In genomic region chr9:35152926-35153325, GRCh38 we compare ENCODE assay signal across 21 cellular contexts. TPM values are rescaled to one million over a fixed set of nuclear protein-coding genes. Genes with fewer than 3 reads are reported as not detected.
DNase-seq lines count a peak whose midpoint lies in the region; ATAC-seq and TF ChIP-seq lines count a peak whose summit lies in the region.
"Had no signal": no experiment of that assay in that cellular context is flagged by ENCODE, and none has a peak within 500 bp of the region (broad histone marks: within the 10 kb centered on the region; RNA-seq: fewer than 3 reads in every experiment).

No MANE protein-coding gene starts in this region.

- H3K27ac ChIP-seq in PC-3 (ENCODE audit: low read length) (no peak overlapping the region), esophagus (ENCODE audit: low read depth in 2 of 2, low read length in 1 of 2) (peak overlapping the region; percentile 4 to 27), trophoblast cell (ENCODE audit: low read depth, low read length) (no peak overlapping the region)
- H3K27ac ChIP-seq: 22Rv1; A549; BLaER1 treated with 17β-estradiol and CSF1 and Interleukin-3, amounts not matched to agents 10 nM and 100 nM had no signal

- H3K79me2 ChIP-seq in PC-3 (ENCODE audit: low read length) = no peaks in the 10 kb centered on the region
- no peaks in the 10 kb centered on the region for H3K79me2 ChIP-seq in trophoblast cell (ENCODE audit: control insufficient read depth, insufficient read depth, low read length, poor library complexity)

- no peaks in the 10 kb centered on the region for H3K27me3 ChIP-seq in PC-3 (ENCODE audit: low read length)
- H3K27me3 ChIP-seq in esophagus (ENCODE audit: control insufficient read depth in 1 of 2, insufficient read depth in 2 of 2, low read length in 2 of 2) = no peaks in the 10 kb centered on the region
- no peaks in the 10 kb centered on the region for H3K27me3 ChIP-seq in trophoblast cell (ENCODE audit: insufficient read depth, low read length)
- H3K27me3 ChIP-seq: BLaER1 treated with 17β-estradiol and CSF1 and Interleukin-3, amounts not matched to agents 10 nM and 100 nM had no signal

- no peak overlapping the region for H2BK12ac ChIP-seq in trophoblast cell (ENCODE audit: low read length)

- H3K36me3 ChIP-seq in PC-3 (ENCODE audit: low read depth, low read length) = no peaks in the 10 kb centered on the region; the same call in 1 of the 2 replicates
- H3K36me3 ChIP-seq in esophagus (ENCODE audit: control insufficient read depth in 2 of 2, insufficient read depth in 2 of 2, low read length in 1 of 2) = no peaks in the 10 kb centered on the region
- no peaks in the 10 kb centered on the region for H3K36me3 ChIP-seq in trophoblast cell (ENCODE audit: control insufficient read depth in 1 of 2, insufficient read depth in 2 of 2, low read length in 2 of 2)
- H3K36me3 ChIP-seq: BLaER1 treated with 17β-estradiol and CSF1 and Interleukin-3, amounts not matched to agents 10 nM and 100 nM had no signal

- no peak overlapping the region for H4K8ac ChIP-seq in trophoblast cell (ENCODE audit: low read depth, low read length)

- no peak; the same call in 1 of the 2 replicates for ATAC-seq in PC-3
- ATAC-seq: A549, GM12878 had no signal

- H3K4me2 ChIP-seq in PC-3 (ENCODE audit: low read length) = no peak overlapping the region
- H3K4me2 ChIP-seq in trophoblast cell (ENCODE audit: low read length) = no peak overlapping the region
- H3K4me2 ChIP-seq: A549; BLaER1 treated with 17β-estradiol and CSF1 and Interleukin-3, amounts not matched to agents 10 nM and 100 nM had no signal

- no peak overlapping the region for H2AK5ac ChIP-seq in trophoblast cell (ENCODE audit: low read length)

- H2BK120ac ChIP-seq in trophoblast cell (ENCODE audit: insufficient read depth, low read length, poor library complexity) = no peak overlapping the region

- H4K20me1 ChIP-seq in PC-3 (ENCODE audit: low read length) = no peaks in the 10 kb centered on the region
- H4K20me1 ChIP-seq: BLaER1 treated with 17β-estradiol and CSF1 and Interleukin-3, amounts not matched to agents 10 nM and 100 nM had no signal

- CTCF ChIA-PET in PC-3 (lab: Charles Lee) = no interaction called here

- no peak overlapping the region for H3K18ac ChIP-seq in trophoblast cell (ENCODE audit: low read length)

- H3K9ac ChIP-seq in PC-3 (ENCODE audit: low read length) = no peak overlapping the region
- H3K9ac ChIP-seq in trophoblast cell (ENCODE audit: low read length) = no peak overlapping the region
- H3K9ac ChIP-seq: BLaER1 treated with 17β-estradiol and CSF1 and Interleukin-3, amounts not matched to agents 10 nM and 100 nM had no signal

- H3K4me3 ChIP-seq in PC-3 (ENCODE audit: low read length) = no peak overlapping the region
- H3K4me3 ChIP-seq in esophagus (ENCODE audit: low read depth in 1 of 2, low read length in 2 of 2) = no peak overlapping the region
- no peak overlapping the region for H3K4me3 ChIP-seq in trophoblast cell (ENCODE audit: low read depth, low read length)
- H3K4me3 ChIP-seq: A549; BLaER1 treated with 17β-estradiol and CSF1 and Interleukin-3, amounts not matched to agents 10 nM and 100 nM; GM12878 had no signal

- no peak overlapping the region for H3K4ac ChIP-seq in trophoblast cell (ENCODE audit: low read depth, low read length)

- H4K12ac ChIP-seq in trophoblast cell (ENCODE audit: low read depth, low read length) = no peak overlapping the region

- H3F3A ChIP-seq in PC-3 (ENCODE audit: low read length, unreplicated experiment) = no peaks in the 10 kb centered on the region

- H3K79me1 ChIP-seq in trophoblast cell (ENCODE audit: low read length) = no peaks in the 10 kb centered on the region

- 55 to 70% methylated on average over 9 of the region's 9 CpGs for WGBS in esophagus, 2 donors
- WGBS in trophoblast cell (ENCODE audit: extremely low coverage, insufficient coverage, insufficient read length) = no CpG with 5 or more reads among the region's 9 CpGs

- BruUV-seq in PC-3 (replicated peaks; lab: Mats Ljungman, UMichigan) = no TSS peak

- no peak overlapping the region for H3K14ac ChIP-seq in trophoblast cell (ENCODE audit: low read length)

- H3K9me3 ChIP-seq in PC-3 (ENCODE audit: low read length) = no peaks in the 10 kb centered on the region
- H3K9me3 ChIP-seq in esophagus (ENCODE audit: control insufficient read depth in 2 of 2, insufficient read depth in 1 of 2, low read depth in 1 of 2, low read length in 1 of 2) = peaks cover 0 to 9% of the 10 kb centered on the region in 2 donors
- H3K9me3 ChIP-seq in trophoblast cell (ENCODE audit: insufficient read depth, low read depth, low read length) = peaks cover 7% of the 10 kb centered on the region

- H2BK5ac ChIP-seq in trophoblast cell (ENCODE audit: low read depth, low read length, poor library complexity) = no peak overlapping the region

- POLR2A ChIA-PET in PC-3 (lab: Charles Lee; ENCODE audit: unreplicated experiment) = no interaction called here

- H3K23ac ChIP-seq in trophoblast cell (ENCODE audit: low read length) = no peak overlapping the region

- H3K4me1 ChIP-seq in PC-3 (ENCODE audit: insufficient read depth, low read length) (no peaks in the 10 kb centered on the region), esophagus (ENCODE audit: control insufficient read depth in 2 of 2, insufficient read depth in 2 of 2, low read length in 1 of 2) (no peaks in the 10 kb centered on the region), trophoblast cell (ENCODE audit: control insufficient read depth in 1 of 2, insufficient read depth in 2 of 2, low read length in 2 of 2) (no peaks in the 10 kb centered on the region)
- H3K4me1 ChIP-seq: A549 had no signal

- intact Hi-C loops in PC-3 (cut with micrococcal nuclease) = no loop called here

- no peak overlapping the region for H2AFZ ChIP-seq in PC-3 (ENCODE audit: low read length)
- no peak overlapping the region for H2AFZ ChIP-seq in trophoblast cell (ENCODE audit: insufficient read depth, low read length, poor library complexity)

- DNase-seq in PC-3 (peak; percentile 12), trophoblast cell (peak; percentile 68 to 70), germinal center (ENCODE audit: low spot score) (no peak), NCI-H2196 treated with DMSO at 0.1 percent for 48 hours (lab: John Stamatoyannopoulos, UW; ENCODE audit: unreplicated experiment) (no peak)
- DNase-seq: AML-193; CD4-positive, alpha-beta memory T cell; CD4-positive, CD25-positive, alpha-beta regulatory T cell; CD8-positive, alpha-beta memory T cell; COR-L47; DMS 273 treated with DMSO at 0.1 percent for 48 hours; DMS153; DMS53; DMS79; DND-41; EL; GDM1 had no signal

- no peak overlapping the region for H4K91ac ChIP-seq in trophoblast cell (ENCODE audit: low read depth, low read length)

- TF ChIP-seq CTCF in PC-3 (conservative IDR thresholded peaks at IDR 0.05; ENCODE audit: low read depth, low read length) = no peak

- H3K9me2 ChIP-seq in PC-3 (replicated peaks; ENCODE audit: low read length) = no peaks in the 10 kb centered on the region

RNA-seq across cellular contexts. Expression of gene UNC13B, which starts 8.9 kb away (rescaled TPM):
- 9.8 and 10.4 TPM in 2 replicates for total RNA-seq in PC-3 (2014; rRNA removed)
- 10 to 100 TPM; 11.3 to 15.6 TPM for polyA plus RNA-seq in esophagus
- 8.3 and 8.7 TPM in 2 replicates for polyA plus RNA-seq in trophoblast cell (2013)

RNA-seq across cellular contexts. Expression of gene ATOSB, which starts 37.3 kb away (rescaled TPM):
- total RNA-seq in PC-3 (2014; rRNA removed) = 9.2 and 10.2 TPM in 2 replicates
- polyA plus RNA-seq in esophagus = 10 to 100 TPM; 19.6 to 20.9 TPM
- polyA plus RNA-seq in trophoblast cell (2013) = 19.5 and 20.6 TPM in 2 replicates

RNA-seq across cellular contexts. Expression of gene STOML2, which starts 50.0 kb away (rescaled TPM):
- 161 and 175 TPM in 2 replicates for total RNA-seq in PC-3 (2014; rRNA removed)
- 100 to 1,000 TPM in 1 of 2 donors, 10 to 100 TPM in 1; 32.9 to 107 TPM for polyA plus RNA-seq in esophagus
- 81.6 and 83.4 TPM in 2 replicates for polyA plus RNA-seq in trophoblast cell (2013)

RNA-seq across cellular contexts. Expression of gene PIGO, which starts 56.5 kb away (rescaled TPM):
- total RNA-seq in PC-3 (2014; rRNA removed) = 18.2 and 19.9 TPM in 2 replicates
- polyA plus RNA-seq in esophagus = 10 to 100 TPM; 12.3 to 12.5 TPM
- polyA plus RNA-seq in trophoblast cell (2013) = 14.0 and 14.6 TPM in 2 replicates

Comparison
In these comparisons a context has a peak if more than half of its experiments do, and no peak if none do; other contexts are left out.
1. DNase-seq: peak in PC-3 (single experiment) and trophoblast cell (2 of 2); none in germinal center (single experiment) and NCI-H2196 treated with DMSO at 0.1 percent for 48 hours (single experiment).
2. H3K27ac ChIP-seq: peak in esophagus (2 of 2); none in PC-3 (single experiment) and trophoblast cell (single experiment).